19 cellular contexts compared by ENCODE assay signal in the genomic region with DNA sequence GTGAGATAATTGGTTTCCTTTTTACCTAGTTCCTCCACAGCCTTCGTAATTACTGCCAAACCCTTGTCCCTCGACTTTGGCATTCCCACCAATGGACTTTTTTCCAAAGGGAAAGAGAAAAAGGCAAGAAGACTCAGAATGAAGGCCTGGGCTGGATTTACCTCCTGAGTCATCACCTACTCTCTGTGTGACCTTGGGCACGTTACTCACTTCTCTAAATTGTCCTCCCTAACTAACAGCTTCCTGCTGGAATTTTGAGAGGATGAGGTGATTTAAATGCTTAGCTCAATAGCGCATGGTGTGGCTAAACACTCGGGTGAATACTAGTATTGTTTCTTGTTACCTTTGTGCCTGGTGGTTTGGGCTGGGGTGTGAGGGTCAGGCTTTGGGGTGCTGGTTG.
DNase-seq lines count a peak whose midpoint lies in the region; ATAC-seq and TF ChIP-seq lines count a peak whose summit lies in the region.
"Had no signal": no experiment of that assay in that cellular context is flagged by ENCODE, and none has a peak within 500 bp of the region (broad histone marks: within the 10 kb centered on the region; RNA-seq: fewer than 3 reads in every experiment).

No MANE protein-coding gene starts in this region.

- peak; percentile 64 for DNase-seq in EL
- peak; percentile 92 for DNase-seq in M059J (ENCODE audit: low read depth)
- DNase-seq in choroid plexus epithelial cell (ENCODE audit: low read depth): peak; percentile 11
- peak; percentile 26 for DNase-seq in left kidney (ENCODE audit: low read depth, low spot score)
- no peak for DNase-seq in NCI-H69 (lab: John Stamatoyannopoulos, UW)
- DNase-seq in NCI-H2196 treated with DMSO at 0.1 percent for 48 hours (lab: John Stamatoyannopoulos, UW; ENCODE audit: unreplicated experiment): no peak
- no peak for DNase-seq in NK-92 (lab: John Stamatoyannopoulos, UW; ENCODE audit: unreplicated experiment)
- DNase-seq: activated naive CD4-positive, alpha-beta T cell treated with anti-CD3 and anti-CD28 coated beads for 36 hours; CD8-positive, alpha-beta memory T cell; DMS79 treated with DMSO at 0.1 percent for 48 hours; dorsolateral prefrontal cortex; esophagus squamous epithelium; left lung; NCI-H2081 treated with DMSO at 0.1 percent for 48 hours; NCI-H748 treated with DMSO at 0.1 percent for 48 hours; nucleus accumbens had no signal

- no peak for TF ChIP-seq CTCF in choroid plexus epithelial cell (conservative IDR thresholded peaks at IDR 0.05; ENCODE audit: low read depth, low read length)

- no peak overlapping the region for H3K4me3 ChIP-seq in choroid plexus epithelial cell (ENCODE audit: low read depth, low read length)
- H3K4me3 ChIP-seq: dorsolateral prefrontal cortex, esophagus squamous epithelium, left lung, suprapubic skin had no signal

- ATAC-seq in HG02798 (IDR thresholded peaks at IDR 0.05; ENCODE audit: poor library complexity, unreplicated experiment): no peak
- ATAC-seq: left lung, Panc1 had no signal

Comparison
In these comparisons a context has a peak if more than half of its experiments do, and no peak if none do; other contexts are left out.
1. DNase-seq: peak in EL (single experiment), M059J (single experiment), choroid plexus epithelial cell (single experiment) and left kidney (single experiment); none in NCI-H69 (single experiment), NCI-H2196 treated with DMSO at 0.1 percent for 48 hours (single experiment) and NK-92 (single experiment).